Comparison of ENCODE assay signal across 8 cellular contexts in genomic region chr5:111550282-111551020, GRCh38.
DNase-seq lines count a peak whose midpoint lies in the region; ATAC-seq and TF ChIP-seq lines count a peak whose summit lies in the region.

No MANE protein-coding gene starts in this region.

- DNase-seq in COLO829 (ENCODE audit: low spot score), result peak; percentile 74
- peak; percentile 62 to 78 for DNase-seq in NOMO-1 (lab: John Stamatoyannopoulos, UW; ENCODE audit: unreplicated experiment in 2 of 2)
- peak; percentile 17 to 66 (median 54) for DNase-seq in activated CD8-positive, alpha-beta memory T cell treated with anti-CD3 and anti-CD28 coated beads for 48 hours (ENCODE audit: low read depth in 2 of 3, low spot score in 2 of 3)
- DNase-seq in epithelial cell of esophagus (ENCODE audit: low read depth), result peak; percentile 100
- DNase-seq in stimulated activated CD8-positive, alpha-beta memory T cell treated with anti-CD3 and anti-CD28 coated beads, Interleukin-4, amount 100 ng/mL, for 48 hours, result peak; percentile 83

- peak; percentile 61 for TF ChIP-seq CTCF in epithelial cell of esophagus (IDR thresholded peaks at IDR 0.05; ENCODE audit: insufficient read depth, low read depth, low read length, missing control alignments)

- no peaks in the 10 kb centered on the region for H3K36me3 ChIP-seq in mucosa of stomach (ENCODE audit: control insufficient read depth, insufficient read depth, low read length)

- peak; percentile 94 for ATAC-seq in GM19463 (IDR thresholded peaks at IDR 0.05; ENCODE audit: unreplicated experiment)
- peak; percentile 83 for ATAC-seq in HG03571 (IDR thresholded peaks at IDR 0.05; ENCODE audit: unreplicated experiment)

- peaks cover 20% of the 10 kb centered on the region for H3K4me1 ChIP-seq in mucosa of stomach (ENCODE audit: control insufficient read depth, insufficient read depth, low read length)

- no peaks in the 10 kb centered on the region for H3K9me3 ChIP-seq in mucosa of stomach (ENCODE audit: control insufficient read depth, low read length)

- no peaks in the 10 kb centered on the region for H3K27me3 ChIP-seq in mucosa of stomach (ENCODE audit: control insufficient read depth, insufficient read depth, low read length)

- H3K4me3 ChIP-seq in epithelial cell of esophagus (ENCODE audit: low read length), result no peak overlapping the region
- H3K4me3 ChIP-seq in mucosa of stomach (ENCODE audit: low read length), result peak overlapping the region; percentile 6

- no peak overlapping the region for H3K9ac ChIP-seq in mucosa of stomach (ENCODE audit: low read length)
